Comparison of ENCODE assay signal across 8 cellular contexts in genomic region chr12:47080725-47081502, GRCh38. TPM values are rescaled to one million over a fixed set of nuclear protein-coding genes. Genes with fewer than 3 reads are reported as not detected.
DNase-seq lines count a peak whose midpoint lies in the region; ATAC-seq lines count a peak whose summit lies in the region.

No MANE protein-coding gene starts in this region.

- H3K4me2 ChIP-seq in Karpas-422 (ENCODE audit: low read depth, low read length, poor library complexity, severe bottlenecking) (peak overlapping the region; percentile 97), mesendoderm (ENCODE audit: low read length) (peak overlapping the region; percentile 77)

- H3K4me3 ChIP-seq in Karpas-422 (ENCODE audit: low read length) (peak overlapping the region; percentile 82), ectodermal cell (ENCODE audit: insufficient read depth, low read depth, low read length) (peak overlapping the region; percentile 59), mesendoderm (ENCODE audit: low read length) (peak overlapping the region; percentile 81)

- no peak overlapping the region for H4K5ac ChIP-seq in mesendoderm (ENCODE audit: low read length)

- peak overlapping the region; percentile 71 for H3K9ac ChIP-seq in Karpas-422 (ENCODE audit: low read length)
- H3K9ac ChIP-seq in mesendoderm (ENCODE audit: low read length), result peak overlapping the region; percentile 89

- peaks cover 4% of the 10 kb centered on the region; the same call in 1 of the 2 replicates for H3K27me3 ChIP-seq in Karpas-422 (ENCODE audit: low read length)
- H3K27me3 ChIP-seq in ectodermal cell (ENCODE audit: control insufficient read depth, insufficient read depth, low read length, poor library complexity, severe bottlenecking), result peaks cover 38% of the 10 kb centered on the region
- no peaks in the 10 kb centered on the region for H3K27me3 ChIP-seq in mesendoderm (ENCODE audit: insufficient read depth, low read length, poor library complexity)

- H3K18ac ChIP-seq in mesendoderm (ENCODE audit: low read length), result peak overlapping the region; percentile 94

- H3K27me3 Mint-ChIP-seq in activated CD4-positive, alpha-beta T cell treated with anti-CD3 and anti-CD28 coated beads, Interleukin-2, amount 10 ng/mL, durations not matched to agents 7 days and 5 days, result no peaks in the 10 kb centered on the region

- H3K79me2 ChIP-seq in Karpas-422 (ENCODE audit: low read length) (no peaks in the 10 kb centered on the region), mesendoderm (ENCODE audit: control insufficient read depth, insufficient read depth, low read length) (peaks cover 24% of the 10 kb centered on the region)

- H4K20me1 ChIP-seq in Karpas-422 (ENCODE audit: insufficient read depth, low read depth, low read length), result no peaks in the 10 kb centered on the region

- H3K36me3 ChIP-seq in Karpas-422 (ENCODE audit: insufficient read depth, low read length) (no peaks in the 10 kb centered on the region), ectodermal cell (ENCODE audit: control insufficient read depth, insufficient read depth, low read length) (no peaks in the 10 kb centered on the region), mesendoderm (ENCODE audit: control insufficient read depth, insufficient read depth, low read length) (peaks cover 3% of the 10 kb centered on the region)

- H3K4me3 Mint-ChIP-seq in activated CD4-positive, alpha-beta T cell treated with anti-CD3 and anti-CD28 coated beads, Interleukin-2, amount 10 ng/mL, durations not matched to agents 7 days and 5 days, result peak overlapping the region; percentile 88

- H3K9me3 ChIP-seq in Karpas-422 (ENCODE audit: low read length) (no peaks in the 10 kb centered on the region), ectodermal cell (ENCODE audit: control insufficient read depth, low read length) (no peaks in the 10 kb centered on the region)

- H3K9me2 ChIP-seq in Karpas-422 (replicated peaks; ENCODE audit: insufficient read depth, low read length), result no peaks in the 10 kb centered on the region

- peaks cover 17% of the 10 kb centered on the region for H3K36me3 Mint-ChIP-seq in activated CD4-positive, alpha-beta T cell treated with anti-CD3 and anti-CD28 coated beads, Interleukin-2, amount 10 ng/mL, durations not matched to agents 7 days and 5 days (ENCODE audit: low read depth)

- no peak overlapping the region for H4K8ac ChIP-seq in mesendoderm (ENCODE audit: low read depth, low read length)

- peak overlapping the region; percentile 49 for H3K23ac ChIP-seq in mesendoderm (ENCODE audit: low read length)

- CTCF ChIA-PET in activated CD4-positive, alpha-beta T cell treated with anti-CD3 and anti-CD28 coated beads, Interleukin-2, amount 10 ng/mL, durations not matched to agents 7 days and 5 days (lab: Charles Lee), result interaction anchor here (1.1 to 2.4 kb wide), 2 partner anchors 10 to 345 kb away, joined by 4 to 16 read pairs; no protein-coding TSS in a partner anchor

- ATAC-seq in HG03354 (IDR thresholded peaks at IDR 0.05; ENCODE audit: poor library complexity, severe bottlenecking, unreplicated experiment), result no peak
- ATAC-seq in GM19324 (IDR thresholded peaks at IDR 0.05; ENCODE audit: low FRiP score, unreplicated experiment), result no peak

- H3K79me1 ChIP-seq in mesendoderm (ENCODE audit: low read length), result peaks cover 12% of the 10 kb centered on the region

- DNase-seq in CD1c-positive myeloid dendritic cell (ENCODE audit: extremely low spot score) (peak; percentile 58), Karpas-422 (peak; percentile 70), mesendoderm (peak; percentile 66)
- DNase-seq in activated CD4-positive, alpha-beta T cell treated with anti-CD3 and anti-CD28 coated beads, Interleukin-2, amount 10 ng/mL, durations not matched to agents 7 days and 5 days, result peak; percentile 68
- DNase-seq in stimulated activated CD8-positive, alpha-beta memory T cell treated with anti-CD3 and anti-CD28 coated beads, Interleukin-4, amount 100 ng/mL, for 48 hours, result peak; percentile 76

- POLR2A ChIA-PET in activated CD4-positive, alpha-beta T cell treated with anti-CD3 and anti-CD28 coated beads, Interleukin-2, amount 10 ng/mL, durations not matched to agents 7 days and 5 days (lab: Charles Lee), result interaction anchor here (0.6 kb wide), 1 partner anchor 936 kb away, joined by 3 read pairs; no protein-coding TSS in a partner anchor

- WGBS in ectodermal cell, 2 experiments, result 21 to 24% methylated on average over 24 of the region's 26 CpGs
- no CpG with 5 or more reads among the region's 26 CpGs for WGBS in mesendoderm (ENCODE audit: extremely low coverage, insufficient coverage, low lambda C conversion rate)

- peaks cover 83% of the 10 kb centered on the region for H3K4me1 Mint-ChIP-seq in activated CD4-positive, alpha-beta T cell treated with anti-CD3 and anti-CD28 coated beads, Interleukin-2, amount 10 ng/mL, durations not matched to agents 7 days and 5 days

- H2AFZ ChIP-seq in Karpas-422 (ENCODE audit: low read length), result peak overlapping the region; percentile 92

- H3K4me1 ChIP-seq in Karpas-422 (ENCODE audit: low read length), result peaks cover 36% of the 10 kb centered on the region
- H3K4me1 ChIP-seq in ectodermal cell (ENCODE audit: control insufficient read depth, insufficient read depth, low read length), result peaks cover 19% of the 10 kb centered on the region
- H3K4me1 ChIP-seq in mesendoderm (ENCODE audit: control insufficient read depth, low read depth, low read length), result peaks cover 24% of the 10 kb centered on the region

- H2BK120ac ChIP-seq in mesendoderm (ENCODE audit: low read depth, low read length), result no peak overlapping the region

- H3K56ac ChIP-seq in mesendoderm (ENCODE audit: low read length), result peak overlapping the region; percentile 93

- peak overlapping the region; percentile 95 for H3K27ac Mint-ChIP-seq in activated CD4-positive, alpha-beta T cell treated with anti-CD3 and anti-CD28 coated beads, Interleukin-2, amount 10 ng/mL, durations not matched to agents 7 days and 5 days

- no peak overlapping the region for H3K4ac ChIP-seq in mesendoderm (ENCODE audit: low read depth, low read length)

- no peak overlapping the region for H2BK15ac ChIP-seq in mesendoderm (replicated peaks; ENCODE audit: low read depth)

- H3K27ac ChIP-seq in Karpas-422 (ENCODE audit: low read length), result no peak overlapping the region
- no peak overlapping the region for H3K27ac ChIP-seq in ectodermal cell (ENCODE audit: insufficient read depth, low read depth, low read length, poor library complexity, severe bottlenecking)
- H3K27ac ChIP-seq in mesendoderm (ENCODE audit: low read depth, low read length), result peak overlapping the region; percentile 92

- no peaks in the 10 kb centered on the region for H3K9me3 Mint-ChIP-seq in activated CD4-positive, alpha-beta T cell treated with anti-CD3 and anti-CD28 coated beads, Interleukin-2, amount 10 ng/mL, durations not matched to agents 7 days and 5 days

- no peak overlapping the region for H2AK5ac ChIP-seq in mesendoderm (ENCODE audit: low read length)

- H2BK5ac ChIP-seq in mesendoderm (ENCODE audit: low read length), result peak overlapping the region; percentile 95

RNA-seq across cellular contexts. Expression of gene AMIGO2, which starts 1.2 kb away (rescaled TPM):
- 1.2 and 1.8 TPM in 2 replicates for total RNA-seq in Karpas-422 (2014; rRNA removed; shearing (Covaris generic); ENCODE audit: low replicate concordance)
- total RNA-seq in activated CD4-positive, alpha-beta T cell treated with anti-CD3 and anti-CD28 coated beads, Interleukin-2, amount 10 ng/mL, durations not matched to agents 7 days and 5 days, result 10 to 100 TPM; 10.3 to 10.8 TPM
- polyA plus RNA-seq in ectodermal cell (2013, experiment 1 of 4), result 6.5 TPM
- 6.7 TPM for polyA plus RNA-seq in ectodermal cell (2013, experiment 2 of 4)
- 6.5 TPM for polyA plus RNA-seq in ectodermal cell (2013, experiment 3 of 4)
- polyA plus RNA-seq in ectodermal cell (2013, experiment 4 of 4), result 5.7 TPM
- 14.7 TPM for polyA plus RNA-seq in mesendoderm (2013, experiment 1 of 2)
- polyA plus RNA-seq in mesendoderm (2013, experiment 2 of 2), result 14.0 TPM

RNA-seq across cellular contexts. Expression of gene PCED1B, which starts 1.5 kb away (rescaled TPM):
- total RNA-seq in Karpas-422 (2014; rRNA removed; shearing (Covaris generic); ENCODE audit: low replicate concordance), result 22.8 and 39.8 TPM in 2 replicates
- 10 to 100 TPM; 58.7 to 59.7 TPM for total RNA-seq in activated CD4-positive, alpha-beta T cell treated with anti-CD3 and anti-CD28 coated beads, Interleukin-2, amount 10 ng/mL, durations not matched to agents 7 days and 5 days
- polyA plus RNA-seq in ectodermal cell (2013, experiment 1 of 4), result 1.2 TPM
- 0.53 TPM for polyA plus RNA-seq in ectodermal cell (2013, experiment 2 of 4)
- polyA plus RNA-seq in ectodermal cell (2013, experiment 3 of 4), result 0.96 TPM
- 1.3 TPM for polyA plus RNA-seq in ectodermal cell (2013, experiment 4 of 4)
- polyA plus RNA-seq in mesendoderm (2013, experiment 1 of 2), result 6.9 TPM
- polyA plus RNA-seq in mesendoderm (2013, experiment 2 of 2), result 6.7 TPM
